Comparison of ENCODE assay signal across 8 cellular contexts in the genomic region with DNA sequence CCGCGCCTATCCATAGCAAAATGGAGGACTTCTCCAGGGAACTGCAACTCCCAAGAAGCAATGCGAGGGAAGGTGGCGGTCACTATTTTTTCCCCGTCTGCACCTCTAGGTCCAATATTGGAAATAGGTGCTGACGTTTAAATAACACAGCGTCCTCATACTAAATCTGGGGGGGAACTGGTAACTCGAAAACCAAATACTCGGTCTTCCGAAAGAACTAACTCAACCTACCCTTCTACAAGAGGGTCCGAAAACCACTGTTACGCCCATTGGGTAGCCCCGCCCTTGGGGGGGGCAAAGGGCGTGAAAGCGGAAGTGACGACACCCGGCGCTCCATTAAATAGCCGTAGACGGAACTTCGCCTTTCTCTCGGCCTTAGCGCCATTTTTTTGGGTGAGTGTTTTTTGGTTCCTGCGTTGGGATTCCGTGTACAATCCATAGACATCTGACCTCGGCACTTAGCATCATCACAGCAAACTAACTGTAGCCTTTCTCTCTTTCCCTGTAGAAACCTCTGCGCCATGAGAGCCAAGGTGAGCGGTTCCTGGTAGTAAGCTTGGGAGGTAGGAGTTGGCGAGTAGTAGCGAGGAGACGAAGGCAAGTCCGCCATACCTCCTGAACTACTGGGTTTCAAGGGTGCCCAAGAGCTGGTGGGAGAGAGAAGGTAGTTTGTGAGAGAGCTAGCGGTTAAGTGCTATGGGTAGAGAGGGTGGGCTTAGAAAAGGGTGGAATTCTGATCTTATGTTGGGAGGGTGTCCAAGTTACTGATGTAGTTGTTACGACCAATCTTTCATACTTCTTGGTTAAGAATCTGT. TPM values are rescaled to one million over a fixed set of nuclear protein-coding genes. Genes with fewer than 3 reads are reported as not detected.
DNase-seq lines count a peak whose midpoint lies in the region; ATAC-seq and TF ChIP-seq lines count a peak whose summit lies in the region.

A gene (plus strand): TSS at position 367 of the 815 bp plus-strand sequence.

- peak within 1 kb of the TSS; percentile 89 to 92 for H3K9ac ChIP-seq in duodenal mucosa (ENCODE audit: low read depth in 1 of 2, low read length in 2 of 2)

- ATAC-seq in GM19324 (IDR thresholded peaks at IDR 0.05; ENCODE audit: low FRiP score, unreplicated experiment) (peak; percentile 46), right lobe of liver (peak; percentile 61 to 64 (median 63))

- H3K27me3 ChIP-seq in BE2C (no peaks in the 10 kb centered on the region), duodenal mucosa (ENCODE audit: control insufficient read depth in 1 of 2, insufficient read depth in 2 of 2, low read length in 2 of 2) (no peaks in the 10 kb centered on the region), right lobe of liver (no peaks in the 10 kb centered on the region)

- WGBS in right lobe of liver (ENCODE audit: insufficient coverage, low coverage, low lambda C conversion rate, missing lambda C conversion rate), result under 1% methylated on average over 34 of the region's 34 CpGs

- DNase-seq in BE2C (peak; percentile 93), HK-2 (ENCODE audit: unreplicated experiment) (peak; percentile 92), NCI-H82 treated with DMSO at 0.1 percent for 48 hours (lab: John Stamatoyannopoulos, UW; ENCODE audit: unreplicated experiment) (peak; percentile 85), right lobe of liver (peak; percentile 92 to 95 (median 94))
- peak; percentile 93 to 95 for DNase-seq in activated CD4-positive, alpha-beta T cell treated with anti-CD3 and anti-CD28 coated beads, Interleukin-2, amount 50 U/mL, for 48 hours
- peak; percentile 90 to 92 for DNase-seq in stimulated activated CD4-positive, alpha-beta T cell treated with anti-CD3 and anti-CD28 coated beads, Interleukin-4, amount 100 ng/mL, for 4 hours

- TF ChIP-seq CTCF in BE2C (IDR thresholded peaks at IDR 0.05; ENCODE audit: low read depth, low read length) (no peak), right lobe of liver (IDR thresholded peaks at IDR 0.05) (no peak)

- TF ChIP-seq POLR2A in right lobe of liver (IDR thresholded peaks at IDR 0.05), result peak; percentile 95

- intact Hi-C loops in right lobe of liver (cut with DNase I), result no loop called here

- H3K9me3 ChIP-seq in BE2C (no peaks in the 10 kb centered on the region), duodenal mucosa (ENCODE audit: control insufficient read depth in 1 of 2, low read length in 2 of 2) (no peaks in the 10 kb centered on the region), right lobe of liver (no peaks in the 10 kb centered on the region)

- peak within 1 kb of the TSS; percentile 91 for H3K27ac ChIP-seq in duodenal mucosa (ENCODE audit: low read depth, low read length)
- peak within 1 kb of the TSS; percentile 78 to 88 (median 81) for H3K27ac ChIP-seq in right lobe of liver

- H3K4me1 ChIP-seq in BE2C (peaks cover 11% of the 10 kb centered on the region), duodenal mucosa (ENCODE audit: control insufficient read depth in 1 of 2, insufficient read depth in 2 of 2, low read length in 2 of 2) (peaks cover 19 to 20% of the 10 kb centered on the region in 2 donors), right lobe of liver (peaks cover 0 to 27% (median 13%) of the 10 kb centered on the region in 4 donors)

- peaks cover 21% of the 10 kb centered on the region for H3K36me3 ChIP-seq in BE2C
- peaks cover 10 to 42% of the 10 kb centered on the region in 2 donors for H3K36me3 ChIP-seq in duodenal mucosa (ENCODE audit: control insufficient read depth in 1 of 2, insufficient read depth in 2 of 2, low read length in 2 of 2)
- peaks cover 0 to 21% (median 5%) of the 10 kb centered on the region in 4 donors for H3K36me3 ChIP-seq in right lobe of liver

- H3K4me3 ChIP-seq in BE2C (ENCODE audit: low read depth, low read length), result peak within 1 kb of the TSS; percentile 96
- H3K4me3 ChIP-seq in duodenal mucosa (ENCODE audit: low read depth in 1 of 2, low read length in 2 of 2), result peak within 1 kb of the TSS; percentile 90 to 91
- H3K4me3 ChIP-seq in right lobe of liver, result peak within 1 kb of the TSS; percentile 58 to 95 (median 74)

RNA-seq across cellular contexts. Expression of the gene that starts here (rescaled TPM):
- 16,588 TPM for polyA plus RNA-seq in BE2C (2012; ENCODE audit: insufficient read depth, insufficient read length, low read depth)
- total RNA-seq in right lobe of liver, result 1,000 to 10,000 TPM in 4 of 6 experiments, 100 to 1,000 TPM in 2; 516 to 1,547 (median 1,257) TPM

Comparison
In these comparisons a context has a peak if more than half of its experiments do, and no peak if none do; other contexts are left out.
1. Peak in every context shown above with its lines: DNase-seq, ATAC-seq, H3K4me3 ChIP-seq and H3K27ac ChIP-seq.